Comparison of ENCODE assay signal across 11 cellular contexts in the genomic region with DNA sequence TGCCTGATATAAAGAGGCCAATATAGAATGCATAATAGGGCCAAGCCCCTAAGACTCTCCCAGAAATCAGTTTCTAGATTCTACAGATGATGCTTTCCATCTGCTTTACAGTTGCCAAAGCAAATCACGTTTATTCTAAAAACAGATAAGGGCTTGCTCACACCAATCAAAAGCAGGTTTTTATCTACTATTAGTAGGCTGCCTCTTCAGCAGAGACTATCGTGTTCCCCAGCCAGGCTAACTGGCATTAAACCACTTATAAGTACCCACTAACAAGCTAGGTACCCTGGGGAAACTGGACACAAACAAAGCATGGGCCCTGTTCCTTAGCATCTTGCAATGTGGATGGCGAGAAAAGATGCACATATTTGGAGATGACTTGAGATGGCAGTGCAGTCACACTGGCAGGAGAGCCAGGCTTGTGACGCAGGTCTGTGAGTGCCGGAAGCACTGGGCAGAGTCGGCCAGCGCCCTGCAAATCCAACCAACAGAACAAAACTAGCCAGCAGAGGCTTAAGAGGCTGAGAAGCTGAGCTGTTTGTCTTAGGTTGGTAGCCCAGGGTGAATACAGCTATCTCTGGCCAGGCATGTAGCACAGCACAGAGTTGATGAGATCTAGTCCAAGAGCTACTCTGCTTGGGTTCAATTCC.
DNase-seq lines count a peak whose midpoint lies in the region; ATAC-seq, FAIRE-seq and TF ChIP-seq lines count a peak whose summit lies in the region.
"Had no signal": no experiment of that assay in that cellular context is flagged by ENCODE, and none has a peak within 500 bp of the region (broad histone marks: within the 10 kb centered on the region; RNA-seq: fewer than 3 reads in every experiment).

No MANE protein-coding gene starts in this region.

- H3K9me3 ChIP-seq in H1 (ENCODE audit: insufficient read depth in 2 of 2, low read depth in 1 of 2, low read length in 1 of 2) (no peaks in the 10 kb centered on the region), lung (ENCODE audit: control insufficient read depth in 2 of 2, insufficient read depth in 1 of 2, low read length in 1 of 2) (no peaks in the 10 kb centered on the region)
- H3K9me3 ChIP-seq: pancreas had no signal

- peak overlapping the region; percentile 13 for H4K91ac ChIP-seq in H1 (replicated peaks; ENCODE audit: insufficient read length, low read length)

- H3K23me2 ChIP-seq in H1 (ENCODE audit: low read depth, low read length), result no peaks in the 10 kb centered on the region; the same call in 1 of the 2 replicates

- no peak overlapping the region for H2AK5ac ChIP-seq in H1 (ENCODE audit: low read depth, low read length)

- H3K23ac ChIP-seq in H1 (ENCODE audit: insufficient read length), result no peak overlapping the region

- no peak overlapping the region for H3K4me3 ChIP-seq in H1 (ENCODE audit: extremely low read depth in 1 of 4, insufficient read depth in 2 of 4, low read depth in 3 of 4, low read length in 4 of 4)
- H3K4me3 ChIP-seq in lung, result no peak overlapping the region
- H3K4me3 ChIP-seq: pancreas had no signal

- H3K4me2 ChIP-seq in H1 (ENCODE audit: insufficient read depth in 1 of 2, low read depth in 2 of 2, low read length in 2 of 2), result no peak overlapping the region

- CTCF ChIA-PET in H1 (lab: Charles Lee; ENCODE audit: partially characterized antibody), result interaction anchor here (0.9 to 3.5 kb wide), 4 partner anchors 8 to 75 kb away, joined by 3 to 12 read pairs (median 4); no protein-coding TSS in a partner anchor

- H3K4me1 ChIP-seq in H1 (replicated peaks in 1 of 4; ENCODE audit: control insufficient read depth in 3 of 4, insufficient read depth in 4 of 4, low read length in 3 of 4) (peaks cover 0 to 9% (median 3%) of the 10 kb centered on the region in 4 experiments; a peak in 4 of 7 replicates), lung (ENCODE audit: control insufficient read depth in 2 of 2, insufficient read depth in 2 of 2, low read length in 2 of 2) (peaks cover 23 to 47% of the 10 kb centered on the region in 2 donors)

- H2BK120ac ChIP-seq in H1 (replicated peaks; ENCODE audit: low read depth, low read length), result no peak overlapping the region

- H4K5ac ChIP-seq in H1 (ENCODE audit: insufficient read length, low read depth, low read length), result no peak overlapping the region

- H3K56ac ChIP-seq in H1 (replicated peaks; ENCODE audit: insufficient read length, low read depth, low read length), result no peak overlapping the region

- POLR2A ChIA-PET in H1 (lab: Charles Lee; ENCODE audit: partially characterized antibody), result interaction anchor here (1.0 to 2.0 kb wide), 3 partner anchors 9 to 201 kb away, joined by 3 to 5 read pairs (median 3); a partner anchor contains a TSS

- no peak for TF ChIP-seq EP300 in H1 (IDR thresholded peaks at IDR 0.05; ENCODE audit: borderline replicate concordance in 1 of 2, low read depth in 2 of 2, low read length in 2 of 2)

- peak; percentile 42 for DNase-seq in activated CD4-positive, alpha-beta T cell treated with anti-CD3 and anti-CD28 coated beads for 48 hours
- no peak for DNase-seq in activated CD4-positive, alpha-beta T cell treated with anti-CD3 and anti-CD28 coated beads, Interleukin-2, amount 50 U/mL, for 1 hour
- DNase-seq in H1 (ENCODE audit: low read depth in 1 of 2, low spot score in 2 of 2) (no peak), lung (ENCODE audit: low spot score) (no peak), D721Med (ENCODE audit: insufficient read length, low spot score) (no peak), iPS-NIHi11 (ENCODE audit: low spot score) (no peak)
- no peak for DNase-seq in activated CD4-positive, CD25-positive, alpha-beta regulatory T cell (lab: John Stamatoyannopoulos, UW)
- DNase-seq: activated T-cell treated with anti-CD3 and anti-CD28 coated beads, Interleukin-2, amount 50 U/mL, for 4 hours had no signal

- H3K79me2 ChIP-seq in H1 (ENCODE audit: control insufficient read depth in 1 of 2, insufficient read depth in 2 of 2, low read length in 2 of 2), result no peaks in the 10 kb centered on the region

- H4K20me1 ChIP-seq in H1 (replicated peaks in 1 of 2; ENCODE audit: control insufficient read depth in 1 of 2, insufficient read depth in 2 of 2, low read length in 2 of 2), result no peaks in the 10 kb centered on the region

- ATAC-seq in lung (ENCODE audit: insufficient read depth, low FRiP score), result no peak
- ATAC-seq: HCT116 had no signal

- no peak overlapping the region for H2BK5ac ChIP-seq in H1 (ENCODE audit: low read depth, low read length)

- H2BK20ac ChIP-seq in H1 (ENCODE audit: low read length), result no peak overlapping the region

- no peak overlapping the region for H2BK15ac ChIP-seq in H1 (ENCODE audit: low read length)

- H3K4ac ChIP-seq in H1 (replicated peaks; ENCODE audit: insufficient read length, low read depth, low read length), result no peak overlapping the region

- 81% methylated on average over 7 of the region's 7 CpGs; no CpG with 5 or more reads in 1 of the 2 experiments for WGBS in H1 (ENCODE audit: extremely low coverage in 1 of 2, insufficient coverage in 1 of 2, insufficient read length in 1 of 2, insufficient replicate concordance in 2 of 2, low coverage in 1 of 2, low lambda C conversion rate in 2 of 2, missing lambda C conversion rate in 1 of 2), 2 experiments
- 63 to 66% methylated on average over 7 of the region's 7 CpGs for WGBS in lung, 2 donors

- no peak; a peak in 1 of 4 replicates for TF ChIP-seq RAD21 in H1 (IDR thresholded peaks at IDR 0.05 in 1 of 2, conservative IDR thresholded peaks at IDR 0.05 in 1 of 2; ENCODE audit: low read depth in 2 of 2, low read length in 2 of 2)

- H4K8ac ChIP-seq in H1 (ENCODE audit: extremely low read depth, insufficient read depth, low read length), result no peak overlapping the region

- FAIRE-seq in H1 (lab: Jason Lieb, UNC) (no peak), D721Med (lab: Jason Lieb, UNC) (no peak)
- FAIRE-seq: pancreas had no signal

- H3K79me1 ChIP-seq in H1 (ENCODE audit: low read depth, low read length), result no peaks in the 10 kb centered on the region; the same call in 1 of the 2 replicates

- H2AFZ ChIP-seq in H1 (ENCODE audit: low read length), result no peak overlapping the region

- TF ChIP-seq CTCF in H1 (IDR thresholded peaks at IDR 0.05; ENCODE audit: control extremely low read depth in 1 of 3, insufficient read depth in 1 of 3, low read depth in 1 of 3, low read length in 3 of 3) (no peak), lung (IDR thresholded peaks at IDR 0.05; ENCODE audit: control extremely low read depth, extremely low read depth) (no peak), D721Med (IDR thresholded peaks at IDR 0.05; ENCODE audit: insufficient read depth, missing control alignments) (no peak)

- no peak overlapping the region for H3K9ac ChIP-seq in H1 (replicated peaks in 1 of 4; ENCODE audit: extremely low read depth in 1 of 4, low read depth in 3 of 4, low read length in 3 of 4)

- no peak overlapping the region for H3K14ac ChIP-seq in H1 (ENCODE audit: insufficient read length)

- no peak overlapping the region for H3K18ac ChIP-seq in H1 (ENCODE audit: extremely low read depth, low read length)

- H3K36me3 ChIP-seq in H1 (ENCODE audit: control insufficient read depth in 2 of 4, insufficient read depth in 4 of 4, low read length in 3 of 4), result no peaks in the 10 kb centered on the region
- H3K36me3 ChIP-seq in lung (ENCODE audit: control insufficient read depth in 2 of 2, insufficient read depth in 2 of 2, low read length in 2 of 2), result no peaks in the 10 kb centered on the region
- H3K36me3 ChIP-seq: pancreas had no signal

- TF ChIP-seq POLR2A in H1 (IDR thresholded peaks at IDR 0.05; ENCODE audit: control extremely low read depth in 1 of 2, low read depth in 2 of 2, low read length in 2 of 2), result no peak

- 0 out of 2 replicates have a peak overlapping the region, but pooled peaks have one; percentile 30 for H2BK12ac ChIP-seq in H1 (ENCODE audit: low read depth, low read length)

- H3K27me3 ChIP-seq in H1 (replicated peaks in 1 of 4; ENCODE audit: control insufficient read depth in 3 of 4, extremely low read depth in 1 of 4, insufficient read depth in 3 of 4, low read length in 3 of 4) (no peaks in the 10 kb centered on the region), lung (ENCODE audit: control insufficient read depth, insufficient read depth) (no peaks in the 10 kb centered on the region)
- H3K27me3 ChIP-seq: pancreas had no signal

- no peak overlapping the region for H3K27ac ChIP-seq in H1 (ENCODE audit: low read depth, low read length)
- peak overlapping the region; percentile 65 to 71 for H3K27ac ChIP-seq in lung (ENCODE audit: low read depth in 1 of 2, low read length in 1 of 2)
- H3K27ac ChIP-seq in temporal lobe (ENCODE audit: low read depth, low read length), result peak overlapping the region; percentile 79

TF ChIP-seq in H1, 55 proteins besides CTCF, POLR2A, EP300 and RAD21 (continues in another document):
- no peak for TF ChIP-seq POU5F1 (IDR thresholded peaks at IDR 0.05; ENCODE audit: low read depth, low read length)
- TF ChIP-seq TBP (IDR thresholded peaks at IDR 0.05; ENCODE audit: low read depth, low read length), result no peak
- TF ChIP-seq CTBP2 (IDR thresholded peaks at IDR 0.05; ENCODE audit: borderline replicate concordance, insufficient read depth, insufficient read length, low read length), result no peak
- no peak for TF ChIP-seq ZNF274 (IDR thresholded peaks at IDR 0.05; ENCODE audit: borderline replicate concordance, extremely low read depth, low read length)
- TF ChIP-seq, protein P1, sequence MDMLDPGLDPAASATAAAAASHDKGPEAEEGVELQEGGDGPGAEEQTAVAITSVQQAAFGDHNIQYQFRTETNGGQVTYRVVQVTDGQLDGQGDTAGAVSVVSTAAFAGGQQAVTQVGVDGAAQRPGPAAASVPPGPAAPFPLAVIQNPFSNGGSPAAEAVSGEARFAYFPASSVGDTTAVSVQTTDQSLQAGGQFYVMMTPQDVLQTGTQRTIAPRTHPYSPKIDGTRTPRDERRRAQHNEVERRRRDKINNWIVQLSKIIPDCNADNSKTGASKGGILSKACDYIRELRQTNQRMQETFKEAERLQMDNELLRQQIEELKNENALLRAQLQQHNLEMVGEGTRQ (IDR thresholded peaks at IDR 0.05; ENCODE audit: low read length), result no peak
- TF ChIP-seq SIRT6 (IDR thresholded peaks at IDR 0.05; ENCODE audit: low read length), result no peak
- TF ChIP-seq BCL11A (IDR thresholded peaks at IDR 0.05; ENCODE audit: low read depth in 2 of 2, low read length in 2 of 2), result no peak
- no peak for TF ChIP-seq EGR1 (IDR thresholded peaks at IDR 0.05; ENCODE audit: borderline replicate concordance, low read depth, low read length)
- TF ChIP-seq CHD1 (IDR thresholded peaks at IDR 0.05; ENCODE audit: low read depth, low read length), result no peak
- TF ChIP-seq POLR2AphosphoS5 (IDR thresholded peaks at IDR 0.05; ENCODE audit: low read depth, low read length), result no peak
